18 cellular contexts compared by ENCODE assay signal in the genomic region with DNA sequence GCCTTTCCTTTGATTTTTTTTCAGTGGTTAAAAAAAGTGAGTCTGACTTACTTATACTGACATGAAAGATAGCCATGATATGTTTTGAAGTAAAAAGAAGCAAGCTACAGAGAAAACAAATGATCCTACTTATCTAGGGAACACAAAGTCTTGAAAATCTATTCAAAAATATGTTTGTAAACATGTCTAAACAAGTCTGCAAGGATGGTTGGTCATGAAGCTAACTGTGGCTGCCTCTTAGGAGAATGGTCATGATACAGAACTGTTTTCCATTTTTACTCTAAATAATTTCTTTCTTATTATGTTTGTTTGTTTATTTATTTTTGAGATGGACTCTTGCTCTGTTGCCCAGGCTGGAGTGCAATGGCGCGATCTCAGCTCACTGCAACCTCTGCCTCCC. TPM values are rescaled to one million over a fixed set of nuclear protein-coding genes. Genes with fewer than 3 reads are reported as not detected.
DNase-seq lines count a peak whose midpoint lies in the region; ATAC-seq and TF ChIP-seq lines count a peak whose summit lies in the region.
"Had no signal": no experiment of that assay in that cellular context is flagged by ENCODE, and none has a peak within 500 bp of the region (broad histone marks: within the 10 kb centered on the region; RNA-seq: fewer than 3 reads in every experiment).

No MANE protein-coding gene starts in this region.

- peaks cover 21% of the 10 kb centered on the region for H3K36me3 ChIP-seq in cardiac muscle cell
- H3K36me3 ChIP-seq in mammary epithelial cell (ENCODE audit: insufficient read depth, low read length), result peaks cover 67% of the 10 kb centered on the region
- H3K36me3 ChIP-seq in hepatocyte (replicated peaks; ENCODE audit: insufficient read depth, low read depth), result no peaks in the 10 kb centered on the region
- no peaks in the 10 kb centered on the region for H3K36me3 ChIP-seq in smooth muscle cell (ENCODE audit: low read depth)
- H3K36me3 ChIP-seq in mesendoderm (ENCODE audit: control insufficient read depth, insufficient read depth, low read length), result no peaks in the 10 kb centered on the region
- no peaks in the 10 kb centered on the region for H3K36me3 ChIP-seq in GM23248 (ENCODE audit: low read depth)

- H2AFZ ChIP-seq in mammary epithelial cell (ENCODE audit: low read depth, low read length) (peak overlapping the region; percentile 8), hepatocyte (no peak overlapping the region), smooth muscle cell (ENCODE audit: low read depth) (peak overlapping the region; percentile 26), GM23248 (no peak overlapping the region)

- H3K27me3 ChIP-seq in cardiac muscle cell (no peaks in the 10 kb centered on the region), mammary epithelial cell (ENCODE audit: insufficient read depth, low read length) (no peaks in the 10 kb centered on the region), hepatocyte (no peaks in the 10 kb centered on the region), smooth muscle cell (ENCODE audit: low read depth) (no peaks in the 10 kb centered on the region), mesendoderm (ENCODE audit: insufficient read depth, low read length, poor library complexity) (no peaks in the 10 kb centered on the region), GM23248 (replicated peaks; ENCODE audit: insufficient read depth) (no peaks in the 10 kb centered on the region)
- H3K27me3 ChIP-seq: BLaER1 had no signal

- intact Hi-C loops in left cardiac atrium (cut with DNase I), result no loop called here
- intact Hi-C loops in mammary epithelial cell (cut with micrococcal nuclease), result no loop called here

- H2BK120ac ChIP-seq in mesendoderm (ENCODE audit: low read depth, low read length), result no peak overlapping the region

- no peak overlapping the region for H2BK15ac ChIP-seq in mesendoderm (replicated peaks; ENCODE audit: low read depth)

- 100% methylated on average over 2 of the region's 2 CpGs for WGBS in mammary epithelial cell (ENCODE audit: low coverage, missing lambda C conversion rate)
- WGBS in hepatocyte (ENCODE audit: low lambda C conversion rate, missing lambda C conversion rate), result 97% methylated on average over 2 of the region's 2 CpGs
- WGBS in smooth muscle cell (ENCODE audit: low lambda C conversion rate), result 97% methylated on average over 2 of the region's 2 CpGs
- WGBS in mesendoderm (ENCODE audit: extremely low coverage, insufficient coverage, low lambda C conversion rate), result no CpG with 5 or more reads among the region's 2 CpGs
- 96 to 97% methylated on average over 2 of the region's 2 CpGs for WGBS in GM23248 (ENCODE audit: low coverage in 1 of 2, low lambda C conversion rate in 2 of 2, missing lambda C conversion rate in 2 of 2), 2 experiments

- CTCF ChIA-PET in mammary epithelial cell (lab: Charles Lee; ENCODE audit: low non-redundant PET), result no interaction called here

- dilution Hi-C loops in mammary epithelial cell (cut with HindIII; ENCODE audit: low sequenced_read_pairs), result no loop called here

- no peak overlapping the region for H3K56ac ChIP-seq in mesendoderm (ENCODE audit: low read length)

- H3K4me3 ChIP-seq in cardiac muscle cell, result no peak overlapping the region
- no peak overlapping the region for H3K4me3 ChIP-seq in mammary epithelial cell (replicated peaks in 1 of 3; ENCODE audit: insufficient read depth in 1 of 3, low read depth in 2 of 3, low read length in 3 of 3)
- H3K4me3 ChIP-seq in hepatocyte, result no peak overlapping the region
- H3K4me3 ChIP-seq in smooth muscle cell, result no peak overlapping the region
- no peak overlapping the region for H3K4me3 ChIP-seq in mesendoderm (ENCODE audit: low read length)
- no peak overlapping the region for H3K4me3 ChIP-seq in GM23248
- H3K4me3 ChIP-seq: BLaER1 had no signal

- no peak overlapping the region for H2AK5ac ChIP-seq in mesendoderm (ENCODE audit: low read length)

- H4K20me1 ChIP-seq in mammary epithelial cell (ENCODE audit: insufficient read depth, low read length) (no peaks in the 10 kb centered on the region), hepatocyte (ENCODE audit: insufficient read depth, poor library complexity, severe bottlenecking) (no peaks in the 10 kb centered on the region), smooth muscle cell (ENCODE audit: low read depth) (no peaks in the 10 kb centered on the region), GM23248 (ENCODE audit: insufficient read depth) (no peaks in the 10 kb centered on the region)
- H4K20me1 ChIP-seq: BLaER1 had no signal

- no peak overlapping the region for H2BK5ac ChIP-seq in mesendoderm (ENCODE audit: low read length)

- H4K8ac ChIP-seq in mesendoderm (ENCODE audit: low read depth, low read length), result no peak overlapping the region

- no peak overlapping the region for H3K18ac ChIP-seq in mesendoderm (ENCODE audit: low read length)

- no peak overlapping the region for H4K5ac ChIP-seq in mesendoderm (ENCODE audit: low read length)

- BruUV-seq in mammary epithelial cell (replicated peaks; lab: Mats Ljungman, UMichigan), result no TSS peak

- no peak overlapping the region for H3K9ac ChIP-seq in mammary epithelial cell (ENCODE audit: insufficient read depth, low read length)
- H3K9ac ChIP-seq in smooth muscle cell (ENCODE audit: low read depth), result no peak overlapping the region
- H3K9ac ChIP-seq in mesendoderm (ENCODE audit: low read length), result no peak overlapping the region
- H3K9ac ChIP-seq in GM23248, result no peak overlapping the region
- H3K9ac ChIP-seq: BLaER1 had no signal

- H3K4me1 ChIP-seq in cardiac muscle cell (ENCODE audit: low read depth), result peaks cover 4% of the 10 kb centered on the region
- peaks cover 14% of the 10 kb centered on the region for H3K4me1 ChIP-seq in mammary epithelial cell (ENCODE audit: insufficient read depth, low read length)
- H3K4me1 ChIP-seq in hepatocyte (ENCODE audit: insufficient read depth), result no peaks in the 10 kb centered on the region
- no peaks in the 10 kb centered on the region for H3K4me1 ChIP-seq in smooth muscle cell (ENCODE audit: low read depth)
- no peaks in the 10 kb centered on the region for H3K4me1 ChIP-seq in mesendoderm (ENCODE audit: control insufficient read depth, low read depth, low read length)
- H3K4me1 ChIP-seq in GM23248 (ENCODE audit: insufficient read depth), result peaks cover 9% of the 10 kb centered on the region; the same call in 1 of the 2 replicates
- H3K4me1 ChIP-seq: Caco-2 had no signal

- TF ChIP-seq CTCF in cardiac muscle cell (IDR thresholded peaks at IDR 0.05; ENCODE audit: low read depth, low read length) (no peak), mammary epithelial cell (conservative IDR thresholded peaks at IDR 0.05 in 1 of 2, IDR thresholded peaks at IDR 0.05 in 1 of 2; ENCODE audit: extremely low read depth in 1 of 2, insufficient read depth in 1 of 2, low read depth in 1 of 2, low read length in 2 of 2) (no peak), hepatocyte (IDR thresholded peaks at IDR 0.05; ENCODE audit: poor library complexity) (no peak), smooth muscle cell (IDR thresholded peaks at IDR 0.05; ENCODE audit: borderline replicate concordance, insufficient read depth, poor library complexity, severe bottlenecking) (no peak)

- H3K9me2 ChIP-seq in hepatocyte (replicated peaks; ENCODE audit: insufficient read depth) (no peaks in the 10 kb centered on the region), GM23248 (ENCODE audit: insufficient read depth) (no peaks in the 10 kb centered on the region)

- peak overlapping the region; percentile 39 for H3K27ac ChIP-seq in cardiac muscle cell
- peak overlapping the region; percentile 72 for H3K27ac ChIP-seq in mammary epithelial cell (ENCODE audit: insufficient read depth, low read depth, low read length)
- H3K27ac ChIP-seq in hepatocyte, result peak overlapping the region; percentile 8
- peak overlapping the region; percentile 22 for H3K27ac ChIP-seq in smooth muscle cell (ENCODE audit: low read depth)
- no peak overlapping the region for H3K27ac ChIP-seq in mesendoderm (ENCODE audit: low read depth, low read length)
- H3K27ac ChIP-seq in GM23248, result no peak overlapping the region
- H3K27ac ChIP-seq: BLaER1, HL-60 had no signal

- H3K4me2 ChIP-seq in mammary epithelial cell (ENCODE audit: insufficient read depth, low read depth, low read length), result peak overlapping the region; percentile 35
- peak overlapping the region; percentile 2 for H3K4me2 ChIP-seq in hepatocyte
- H3K4me2 ChIP-seq in smooth muscle cell, result no peak overlapping the region
- no peak overlapping the region for H3K4me2 ChIP-seq in mesendoderm (ENCODE audit: low read length)
- H3K4me2 ChIP-seq in GM23248 (ENCODE audit: unreplicated experiment), result no peak overlapping the region
- H3K4me2 ChIP-seq: BLaER1 had no signal

- no peaks in the 10 kb centered on the region for H3K79me1 ChIP-seq in mesendoderm (ENCODE audit: low read length)

- in situ Hi-C loops in mammary epithelial cell (cut with MboI; ENCODE audit: low sequenced_read_pairs in 2 of 2), result no loop called here
- in situ Hi-C loops in GM23248 (cut with MboI), result no loop called here

- no peaks in the 10 kb centered on the region for H3F3A ChIP-seq in smooth muscle cell (ENCODE audit: low read depth)
- peaks cover 18% of the 10 kb centered on the region for H3F3A ChIP-seq in GM23248 (ENCODE audit: insufficient read depth)

- no peak overlapping the region for H3K23ac ChIP-seq in mesendoderm (ENCODE audit: low read length)

- H3K4ac ChIP-seq in mesendoderm (ENCODE audit: low read depth, low read length), result no peak overlapping the region

- H3K79me2 ChIP-seq in mammary epithelial cell (ENCODE audit: insufficient read depth, low read length) (peaks cover 52% of the 10 kb centered on the region), hepatocyte (no peaks in the 10 kb centered on the region), smooth muscle cell (ENCODE audit: low read depth) (no peaks in the 10 kb centered on the region), mesendoderm (ENCODE audit: control insufficient read depth, insufficient read depth, low read length) (no peaks in the 10 kb centered on the region), GM23248 (ENCODE audit: insufficient read depth) (no peaks in the 10 kb centered on the region)

- ATAC-seq in left cardiac atrium (no peak), HG02852 (IDR thresholded peaks at IDR 0.05; ENCODE audit: unreplicated experiment) (no peak)

- H3K9me3 ChIP-seq in cardiac muscle cell (ENCODE audit: low read depth) (no peaks in the 10 kb centered on the region), mammary epithelial cell (replicated peaks; ENCODE audit: insufficient read depth, low read length) (no peaks in the 10 kb centered on the region), hepatocyte (ENCODE audit: low read depth) (no peaks in the 10 kb centered on the region), smooth muscle cell (replicated peaks; ENCODE audit: low read depth) (no peaks in the 10 kb centered on the region), GM23248 (ENCODE audit: low read depth) (no peaks in the 10 kb centered on the region)
- H3K9me3 ChIP-seq: BLaER1, Caco-2 had no signal

- DNase-seq in cardiac muscle cell (ENCODE audit: low read depth in 1 of 2, low spot score in 1 of 2) (no peak), left cardiac atrium (no peak), mammary epithelial cell (peak; percentile 11), hepatocyte (ENCODE audit: low spot score) (no peak), smooth muscle cell (lab: John Stamatoyannopoulos, UW; ENCODE audit: unreplicated experiment) (no peak), mesendoderm (no peak), GM23248 (no peak)
- DNase-seq: 8988T; AML-193; Caco-2; CD8-positive, alpha-beta memory T cell; GF-D8; HCEC 1CT; HFFc6 had no signal

RNA-seq across cellular contexts. Expression of a gene that starts 21.5 kb away (rescaled TPM):
- 9.3 and 15.2 TPM in 2 replicates for total RNA-seq in cardiac muscle cell
- 9.6 and 10.5 TPM in 2 replicates for polyA plus RNA-seq in cardiac muscle cell
- 1 to 10 TPM; 1.1 to 1.5 TPM for total RNA-seq in left cardiac atrium
- 100 to 1,000 TPM in 1 of 2 donors, 10 to 100 TPM in 1; 34.8 to 241 TPM for total RNA-seq in mammary epithelial cell
- polyA plus RNA-seq in mammary epithelial cell, result 204 TPM
- 220 TPM for polyA minus RNA-seq in mammary epithelial cell
- 11.3 and 13.9 TPM in 2 replicates for total RNA-seq in hepatocyte
- 3.4 and 6.0 TPM in 2 replicates for polyA plus RNA-seq in hepatocyte
- total RNA-seq in smooth muscle cell, result 11.2 and 13.8 TPM in 2 replicates
- 0.79 and 8.3 TPM in 2 replicates for polyA plus RNA-seq in smooth muscle cell
- polyA plus RNA-seq in mesendoderm (2013, experiment 1 of 2), result 11.5 TPM
- 9.7 TPM for polyA plus RNA-seq in mesendoderm (2013, experiment 2 of 2)
- 4.1 and 4.2 TPM in 2 replicates for total RNA-seq in GM23248 (2014; rRNA removed; shearing (Covaris generic))
- polyA plus RNA-seq in GM23248 (2016; fragmentation: Nextera tagmentation; extraction: Ambion mirVana), result 1.2 and 2.1 TPM in 2 replicates
- polyA plus RNA-seq: CD8-positive, alpha-beta memory T cell had no signal

RNA-seq across cellular contexts. Expression of a gene that starts 47.5 kb away (rescaled TPM):
- 180 and 227 TPM in 2 replicates for total RNA-seq in cardiac muscle cell
- polyA plus RNA-seq in cardiac muscle cell, result 135 and 173 TPM in 2 replicates
- total RNA-seq in left cardiac atrium, result 1 to 10 TPM; 3.6 to 3.7 TPM
- total RNA-seq in mammary epithelial cell, result under 1 TPM; under 0.01 to 0.19 TPM
- polyA plus RNA-seq in mammary epithelial cell, result 0.33 TPM
- polyA minus RNA-seq in mammary epithelial cell, result not detected
- 10.5 and 19.2 TPM in 2 replicates for total RNA-seq in hepatocyte
- 94.5 and 112 TPM in 2 replicates for polyA plus RNA-seq in hepatocyte
- 0.67 and 3.9 TPM in 2 replicates for total RNA-seq in smooth muscle cell
- 3.9 and 5.7 TPM in 2 replicates for polyA plus RNA-seq in smooth muscle cell
- polyA plus RNA-seq in mesendoderm (2013, experiment 1 of 2), result 0.62 TPM
- polyA plus RNA-seq in mesendoderm (2013, experiment 2 of 2), result 0.64 TPM
- not detected in 2 replicates for total RNA-seq in GM23248 (2014; rRNA removed; shearing (Covaris generic))
- not detected in 2 replicates for polyA plus RNA-seq in GM23248 (2016; fragmentation: Nextera tagmentation; extraction: Ambion mirVana)
- total RNA-seq: CD8-positive, alpha-beta memory T cell; H4 had no signal
- polyA plus RNA-seq: CD8-positive, alpha-beta memory T cell had no signal

Comparison
In these comparisons a context has a peak if more than half of its experiments do, and no peak if none do; other contexts are left out.
1. H3K27ac ChIP-seq: peak in cardiac muscle cell (single experiment), mammary epithelial cell (single experiment), hepatocyte (single experiment) and smooth muscle cell (single experiment); none in mesendoderm (single experiment) and GM23248 (single experiment).
2. H2AFZ ChIP-seq: peak in mammary epithelial cell (single experiment) and smooth muscle cell (single experiment); none in hepatocyte (single experiment) and GM23248 (single experiment).
3. H3K4me2 ChIP-seq: peak in mammary epithelial cell (single experiment) and hepatocyte (single experiment); none in smooth muscle cell (single experiment), mesendoderm (single experiment) and GM23248 (single experiment).